Comparison of ENCODE assay signal across 15 cellular contexts in the genomic region with DNA sequence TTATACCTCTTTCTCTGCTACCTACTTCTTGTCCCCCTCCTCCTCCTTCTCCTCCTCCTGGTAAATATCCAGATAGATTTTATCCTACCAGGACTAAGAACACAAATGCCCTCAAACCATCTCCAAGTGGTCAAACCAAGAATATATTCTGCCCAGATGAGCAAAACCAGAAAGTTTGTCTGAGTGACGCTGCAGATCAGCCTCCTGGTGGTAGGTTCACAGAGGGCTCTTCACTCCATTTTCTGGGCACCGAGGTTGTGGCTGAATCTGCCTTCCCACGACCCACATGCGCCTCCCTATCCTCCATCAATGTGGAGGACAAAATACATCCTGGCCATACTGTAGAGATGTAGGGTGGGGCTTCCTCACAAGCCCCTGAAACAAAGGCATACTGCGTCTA.
A peak's percentile ranks its signal among the peaks of the same experiment; 100 is the strongest.
DNase-seq lines count a peak whose midpoint lies in the region; ATAC-seq, FAIRE-seq and TF ChIP-seq lines count a peak whose summit lies in the region.
"Had no signal": no experiment of that assay in that cellular context is flagged by ENCODE, and none has a peak within 500 bp of the region (broad histone marks: within the 10 kb centered on the region; RNA-seq: fewer than 3 reads in every experiment).

No MANE protein-coding gene starts in this region.

- peak; percentile 96 for FAIRE-seq in urothelium cell line (lab: Jason Lieb, UNC)
- FAIRE-seq: GM18507, HepG2 had no signal

- H3K4me3 ChIP-seq in WI38 (ENCODE audit: low read depth, low read length) (no peak overlapping the region), fibroblast of villous mesenchyme (ENCODE audit: low read depth, low read length) (no peak overlapping the region)
- H3K4me3 ChIP-seq: PC-9 had no signal

- DNase-seq in ELR (ENCODE audit: low read depth) (peak; percentile 6), fibroblast of villous mesenchyme (ENCODE audit: low read depth) (no peak), urothelium cell line (ENCODE audit: low spot score) (no peak), NCI-H1436 (lab: John Stamatoyannopoulos, UW) (no peak), T-helper 2 cell (no peak)
- DNase-seq: COR-L47, NCI-H1092, NCI-H1694 treated with DMSO at 0.1 percent for 48 hours, NCI-H446, NCI-H748 treated with DMSO at 0.1 percent for 48 hours, PC-9 had no signal

- ATAC-seq in HG03045 (IDR thresholded peaks at IDR 0.05; ENCODE audit: unreplicated experiment): no peak
- ATAC-seq: HepG2 had no signal

- TF ChIP-seq CTCF in WI38 (IDR thresholded peaks at IDR 0.05; ENCODE audit: low read depth, low read length) (0 out of 2 replicates have a peak, but pooled peaks have one; percentile 13), fibroblast of villous mesenchyme (IDR thresholded peaks at IDR 0.05; ENCODE audit: insufficient read depth, low read depth, low read length) (peak; percentile 26)
